In genomic region chr14:60862283-60862682, GRCh38 we compare ENCODE assay signal across 12 cellular contexts.
DNase-seq lines count a peak whose midpoint lies in the region; ATAC-seq and TF ChIP-seq lines count a peak whose summit lies in the region.
"Had no signal": no experiment of that assay in that cellular context is flagged by ENCODE, and none has a peak within 500 bp of the region (broad histone marks: within the 10 kb centered on the region; RNA-seq: fewer than 3 reads in every experiment).

No MANE protein-coding gene starts in this region.

- TF ChIP-seq CTCF in HFF-Myc (IDR thresholded peaks at IDR 0.05; ENCODE audit: low read depth, low read length, missing control alignments) (no peak), fibroblast of pulmonary artery (IDR thresholded peaks at IDR 0.05; ENCODE audit: low read length, missing control alignments) (no peak), foreskin keratinocyte (conservative IDR thresholded peaks at IDR 0.05) (no peak)

- DNase-seq in HFF-Myc (ENCODE audit: extremely low read depth, low read depth) (peak; percentile 32), NCI-H2196 treated with DMSO at 0.1 percent for 48 hours (lab: John Stamatoyannopoulos, UW; ENCODE audit: unreplicated experiment) (peak; percentile 6), fibroblast of pulmonary artery (ENCODE audit: low read depth) (peak; percentile 60), sciatic nerve (ENCODE audit: low spot score) (no peak), foreskin keratinocyte (no peak)
- DNase-seq in activated CD4-positive, CD25-positive, alpha-beta regulatory T cell (lab: John Stamatoyannopoulos, UW) = no peak
- DNase-seq in activated T-cell treated with anti-CD3 and anti-CD28 coated beads, Interleukin-2, amount 50 U/mL, for 4 hours = no peak
- DNase-seq: DND-41, hippocampal formation, NCI-H446 had no signal

- intact Hi-C loops in sciatic nerve (cut with DNase I) = no loop called here

- ATAC-seq in sciatic nerve (peak; percentile 88), foreskin keratinocyte (no peak), HG02610 (IDR thresholded peaks at IDR 0.05; ENCODE audit: unreplicated experiment) (no peak)
- ATAC-seq in activated T-cell treated with anti-CD3 and anti-CD28 coated beads, Interleukin-2, amount 50 U/mL, for 4 hours = no peak

- no peaks in the 10 kb centered on the region for H3K27me3 Mint-ChIP-seq in activated T-cell treated with anti-CD3 and anti-CD28 coated beads, Interleukin-2, amount 50 U/mL, for 4 hours (ENCODE audit: low read depth)
- H3K27me3 Mint-ChIP-seq: stimulated activated naive CD8-positive, alpha-beta T cell treated with anti-CD3 and anti-CD28 coated beads, Interleukin-15, Interleukin-2, amounts not matched to agents 100 ng/mL and 50 ng/mL, for 24 hours had no signal

- peaks cover 11% of the 10 kb centered on the region for H3K36me3 Mint-ChIP-seq in activated T-cell treated with anti-CD3 and anti-CD28 coated beads, Interleukin-2, amount 50 U/mL, for 4 hours (ENCODE audit: insufficient read depth)

- peaks cover 1% of the 10 kb centered on the region for H3K4me1 Mint-ChIP-seq in activated T-cell treated with anti-CD3 and anti-CD28 coated beads, Interleukin-2, amount 50 U/mL, for 4 hours (ENCODE audit: low read depth)

- no peaks in the 10 kb centered on the region for H3K27me3 ChIP-seq in foreskin keratinocyte

- no peak overlapping the region for H3K4me3 Mint-ChIP-seq in activated T-cell treated with anti-CD3 and anti-CD28 coated beads, Interleukin-2, amount 50 U/mL, for 4 hours
- H3K4me3 Mint-ChIP-seq: stimulated activated naive CD8-positive, alpha-beta T cell treated with anti-CD3 and anti-CD28 coated beads, Interleukin-15, Interleukin-2, amounts not matched to agents 100 ng/mL and 50 ng/mL, for 24 hours had no signal

- H3K4me1 ChIP-seq in foreskin keratinocyte = no peaks in the 10 kb centered on the region

- no peak overlapping the region for H3K27ac ChIP-seq in foreskin keratinocyte

- H3K4me3 ChIP-seq in HFF-Myc (replicated peaks; ENCODE audit: low read depth, low read length) = no peak overlapping the region
- no peak overlapping the region for H3K4me3 ChIP-seq in fibroblast of pulmonary artery (replicated peaks; ENCODE audit: low read depth, low read length)

- H3K9me3 Mint-ChIP-seq in activated T-cell treated with anti-CD3 and anti-CD28 coated beads, Interleukin-2, amount 50 U/mL, for 4 hours = peaks cover under 1% of the 10 kb centered on the region

Comparison
In these comparisons a context has a peak if more than half of its experiments do, and no peak if none do; other contexts are left out.
1. DNase-seq: peak in HFF-Myc (single experiment), NCI-H2196 treated with DMSO at 0.1 percent for 48 hours (single experiment) and fibroblast of pulmonary artery (single experiment); none in sciatic nerve (single experiment), activated CD4-positive, CD25-positive, alpha-beta regulatory T cell (0 of 4), foreskin keratinocyte (0 of 2) and activated T-cell treated with anti-CD3 and anti-CD28 coated beads, Interleukin-2, amount 50 U/mL, for 4 hours (single experiment).